In the genomic region with DNA sequence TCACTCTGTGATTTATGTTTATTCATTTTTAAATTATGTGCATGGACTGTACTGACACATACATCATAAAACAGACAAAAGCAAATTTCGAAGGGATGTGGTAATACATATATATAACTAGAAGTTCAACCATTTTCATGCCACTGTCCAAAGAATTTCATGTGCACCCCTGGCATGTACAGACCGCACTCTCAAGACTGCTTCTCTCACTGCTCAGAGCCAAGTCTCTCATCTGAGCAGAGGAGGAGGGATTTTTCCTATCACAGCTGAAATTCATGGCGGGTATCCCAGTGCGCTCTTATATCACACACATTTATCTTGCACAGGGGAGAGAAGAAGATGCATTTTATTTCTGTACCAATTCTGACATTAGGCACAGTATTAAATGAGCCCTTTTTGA, we compare ENCODE assay signal across 32 cellular contexts. TPM values are rescaled to one million over a fixed set of nuclear protein-coding genes. Genes with fewer than 3 reads are reported as not detected.
"Had no signal": no experiment of that assay in that cellular context is flagged by ENCODE, and none has a peak within 500 bp of the region (broad histone marks: within the 10 kb centered on the region; RNA-seq: fewer than 3 reads in every experiment).

No MANE protein-coding gene starts in this region.

- DNase-seq: activated B cell treated with CpG ODN at 0.5 μM for 24 hours; activated CD4-positive, alpha-beta memory T cell treated with anti-CD3 and anti-CD28 coated beads for 36 hours; activated CD4-positive, alpha-beta T cell treated with anti-CD3 and anti-CD28 coated beads for 4 hours; activated CD4-positive, alpha-beta T cell treated with anti-CD3 and anti-CD28 coated beads, Interleukin-2, amount 10 ng/mL, durations not matched to agents 24 days and 14 days; activated CD4-positive, alpha-beta T cell treated with anti-CD3 and anti-CD28 coated beads, Interleukin-2, amount 50 U/mL, for 1 hour; activated CD4-positive, alpha-beta T cell treated with anti-CD3 and anti-CD28 coated beads, Interleukin-2, amount 50 U/mL, for 4 hours; activated CD4-positive, CD25-positive, alpha-beta regulatory T cell treated with anti-CD3 and anti-CD28 coated beads, Interleukin-2, amount 50 U/mL, for 72 hours; activated CD8-positive, alpha-beta memory T cell treated with anti-CD3 and anti-CD28 coated beads, Interleukin-2, amount 50 U/mL, for 4 hours; activated CD8-positive, alpha-beta T cell treated with anti-CD3 and anti-CD28 coated beads for 36 hours; activated effector memory CD4-positive, alpha-beta T cell treated with anti-CD3 and anti-CD28 coated beads, Interleukin-2, amount 50 U/mL, for 16 hours; activated gamma-delta T cell treated with Interleukin-2 at 50 U/mL for 16 hours; activated naive CD4-positive, alpha-beta T cell; activated naive CD4-positive, alpha-beta T cell treated with anti-CD3 and anti-CD28 coated beads for 36 hours; activated naive CD4-positive, alpha-beta T cell treated with anti-CD3 and anti-CD28 coated beads, Interleukin-2, amount 50 U/mL, for 16 hours; activated naive CD8-positive, alpha-beta T cell treated with anti-CD3 and anti-CD28 coated beads for 36 hours; activated T-cell treated with anti-CD3 and anti-CD28 coated beads for 4 hours; activated T-cell treated with anti-CD3 and anti-CD28 coated beads, Interleukin-2, amount 50 U/mL, for 1 hour; activated T-cell treated with anti-CD3 and anti-CD28 coated beads, Interleukin-2, amount 50 U/mL, for 4 hours; activated T-cell treated with anti-CD3 and anti-CD28 coated beads, Interleukin-2, amount 50 U/mL, for 72 hours; adrenal gland; amniotic stem cell; aorta; body of pancreas; brain microvascular endothelial cell; central memory CD4-positive, alpha-beta T cell; T-helper 1 cell; T-helper 2 cell; T-helper 9 cell had no signal

- H3K27me3 ChIP-seq: body of pancreas had no signal

- H3K4me3 ChIP-seq: adrenal gland, body of pancreas, breast epithelium had no signal

- H3K27ac ChIP-seq: adrenal gland, body of pancreas, brain microvascular endothelial cell, breast epithelium, VCaP had no signal

RNA-seq across cellular contexts. Expression of a gene that starts 5.9 kb away (rescaled TPM):
- total RNA-seq: activated B cell treated with CpG ODN at 0.5 μM for 24 hours; activated CD4-positive, alpha-beta T cell treated with anti-CD3 and anti-CD28 coated beads, Interleukin-2, amount 10 ng/mL, durations not matched to agents 24 days and 14 days; activated CD8-positive, alpha-beta memory T cell treated with anti-CD3 and anti-CD28 coated beads for 36 hours; activated T-cell treated with anti-CD3 and anti-CD28 coated beads, Interleukin-2, amount 50 U/mL, for 4 hours; activated T-helper 1 cell treated with anti-CD3 and anti-CD28 coated beads, Interleukin-12 subunit alpha, Interleukin-12 subunit beta, Interleukin-2, Interleukin-4 antibody, amounts not matched to agents 30 ng/mL and 10 ng/mL and 1 ng/mL, durations not matched to agents 14 hours and 24 hours and 36 hours had no signal
